In genomic region chr16:85302018-85302847, GRCh38 we compare ENCODE assay signal across 1 cellular context.
A peak's percentile ranks its signal among the peaks of the same experiment; 100 is the strongest.
TF ChIP-seq lines count a peak whose summit lies in the region.

No MANE protein-coding gene starts in this region.

TF ChIP-seq in K562, 482 proteins besides CTCF, POLR2A, EP300 and RAD21 (continued from another document and continues in another):
- TF ChIP-seq, protein P1, sequence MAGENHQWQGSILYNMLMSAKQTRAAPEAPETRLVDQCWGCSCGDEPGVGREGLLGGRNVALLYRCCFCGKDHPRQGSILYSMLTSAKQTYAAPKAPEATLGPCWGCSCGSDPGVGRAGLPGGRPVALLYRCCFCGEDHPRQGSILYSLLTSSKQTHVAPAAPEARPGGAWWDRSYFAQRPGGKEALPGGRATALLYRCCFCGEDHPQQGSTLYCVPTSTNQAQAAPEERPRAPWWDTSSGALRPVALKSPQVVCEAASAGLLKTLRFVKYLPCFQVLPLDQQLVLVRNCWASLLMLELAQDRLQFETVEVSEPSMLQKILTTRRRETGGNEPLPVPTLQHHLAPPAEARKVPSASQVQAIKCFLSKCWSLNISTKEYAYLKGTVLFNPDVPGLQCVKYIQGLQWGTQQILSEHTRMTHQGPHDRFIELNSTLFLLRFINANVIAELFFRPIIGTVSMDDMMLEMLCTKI (IDR thresholded peaks at IDR 0.05; ENCODE audit: partially characterized antibody) = no peak
- TF ChIP-seq PML (IDR thresholded peaks at IDR 0.05; ENCODE audit: low read length) (peak; percentile 53; the same call in 1 of the 2 replicates), DDX20 (tag; IDR thresholded peaks at IDR 0.05; ENCODE audit: low read depth) (no peak), ARID4B (CRISPR knock-in tag; IDR thresholded peaks at IDR 0.05) (peak; percentile 80), GMEB1 (CRISPR knock-in tag; IDR thresholded peaks at IDR 0.05) (no peak), NR3C1 (CRISPR knock-in tag; IDR thresholded peaks at IDR 0.05) (no peak), ZNF778 (CRISPR knock-in tag; IDR thresholded peaks at IDR 0.05) (no peak), GABPB1 (CRISPR knock-in tag; IDR thresholded peaks at IDR 0.05) (peak; percentile 50; the same call in 1 of the 2 replicates), LARP7 (IDR thresholded peaks at IDR 0.05) (no peak), BMI1 (IDR thresholded peaks at IDR 0.05; ENCODE audit: low read length) (no peak), NR2C2 (CRISPR knock-in tag; IDR thresholded peaks at IDR 0.05) (no peak), NR2C2 (tag; IDR thresholded peaks at IDR 0.05) (no peak), PCBP2 (IDR thresholded peaks at IDR 0.05; ENCODE audit: low read depth, low read length, poor library complexity, severe bottlenecking) (no peak), ZNF764 (CRISPR knock-in tag; IDR thresholded peaks at IDR 0.05; ENCODE audit: low read depth) (no peak), HDAC2 (IDR thresholded peaks at IDR 0.05) (peak; percentile 84; the same call in 1 of the 2 replicates), NONO (IDR thresholded peaks at IDR 0.05; ENCODE audit: low read depth in 2 of 2, low read length in 1 of 2) (no peak), STAT5B (CRISPR knock-in tag; IDR thresholded peaks at IDR 0.05) (no peak), ZNF644 (tag; IDR thresholded peaks at IDR 0.05; ENCODE audit: low read depth) (no peak), POLR2AphosphoS5 (IDR thresholded peaks at IDR 0.05; ENCODE audit: control insufficient read depth, insufficient read depth, low read depth, low read length) (peak; percentile 34; the same call in 1 of the 2 replicates), U2AF1 (optimal IDR thresholded peaks at IDR 0.05; ENCODE audit: low read depth, low read length) (no peak), TRIM24 (IDR thresholded peaks at IDR 0.05) (peak; percentile 48 to 70; a peak in 3 of 4 replicates), JUN (IDR thresholded peaks at IDR 0.05; ENCODE audit: borderline replicate concordance, low read depth, low read length) (peak; percentile 94), JUN (CRISPR knock-in tag; IDR thresholded peaks at IDR 0.05; ENCODE audit: borderline replicate concordance) (peak; percentile 96), ZNF696 (CRISPR knock-in tag; conservative IDR thresholded peaks at IDR 0.05) (no peak), ZNF24 (IDR thresholded peaks at IDR 0.05) (no peak), ZNF740 (CRISPR knock-in tag; IDR thresholded peaks at IDR 0.05) (peak; percentile 100), ZNF740 (tag; IDR thresholded peaks at IDR 0.05) (peak in 1 of 2 experiments; percentile 96; a peak in 2 of 4 replicates), KAT8 (IDR thresholded peaks at IDR 0.05; ENCODE audit: low read depth) (no peak), ZFP1 (CRISPR knock-in tag; IDR thresholded peaks at IDR 0.05) (no peak), HIVEP1 (CRISPR knock-in tag; IDR thresholded peaks at IDR 0.05) (no peak), NFATC3 (IDR thresholded peaks at IDR 0.05) (no peak)
- TF ChIP-seq, protein P2, sequence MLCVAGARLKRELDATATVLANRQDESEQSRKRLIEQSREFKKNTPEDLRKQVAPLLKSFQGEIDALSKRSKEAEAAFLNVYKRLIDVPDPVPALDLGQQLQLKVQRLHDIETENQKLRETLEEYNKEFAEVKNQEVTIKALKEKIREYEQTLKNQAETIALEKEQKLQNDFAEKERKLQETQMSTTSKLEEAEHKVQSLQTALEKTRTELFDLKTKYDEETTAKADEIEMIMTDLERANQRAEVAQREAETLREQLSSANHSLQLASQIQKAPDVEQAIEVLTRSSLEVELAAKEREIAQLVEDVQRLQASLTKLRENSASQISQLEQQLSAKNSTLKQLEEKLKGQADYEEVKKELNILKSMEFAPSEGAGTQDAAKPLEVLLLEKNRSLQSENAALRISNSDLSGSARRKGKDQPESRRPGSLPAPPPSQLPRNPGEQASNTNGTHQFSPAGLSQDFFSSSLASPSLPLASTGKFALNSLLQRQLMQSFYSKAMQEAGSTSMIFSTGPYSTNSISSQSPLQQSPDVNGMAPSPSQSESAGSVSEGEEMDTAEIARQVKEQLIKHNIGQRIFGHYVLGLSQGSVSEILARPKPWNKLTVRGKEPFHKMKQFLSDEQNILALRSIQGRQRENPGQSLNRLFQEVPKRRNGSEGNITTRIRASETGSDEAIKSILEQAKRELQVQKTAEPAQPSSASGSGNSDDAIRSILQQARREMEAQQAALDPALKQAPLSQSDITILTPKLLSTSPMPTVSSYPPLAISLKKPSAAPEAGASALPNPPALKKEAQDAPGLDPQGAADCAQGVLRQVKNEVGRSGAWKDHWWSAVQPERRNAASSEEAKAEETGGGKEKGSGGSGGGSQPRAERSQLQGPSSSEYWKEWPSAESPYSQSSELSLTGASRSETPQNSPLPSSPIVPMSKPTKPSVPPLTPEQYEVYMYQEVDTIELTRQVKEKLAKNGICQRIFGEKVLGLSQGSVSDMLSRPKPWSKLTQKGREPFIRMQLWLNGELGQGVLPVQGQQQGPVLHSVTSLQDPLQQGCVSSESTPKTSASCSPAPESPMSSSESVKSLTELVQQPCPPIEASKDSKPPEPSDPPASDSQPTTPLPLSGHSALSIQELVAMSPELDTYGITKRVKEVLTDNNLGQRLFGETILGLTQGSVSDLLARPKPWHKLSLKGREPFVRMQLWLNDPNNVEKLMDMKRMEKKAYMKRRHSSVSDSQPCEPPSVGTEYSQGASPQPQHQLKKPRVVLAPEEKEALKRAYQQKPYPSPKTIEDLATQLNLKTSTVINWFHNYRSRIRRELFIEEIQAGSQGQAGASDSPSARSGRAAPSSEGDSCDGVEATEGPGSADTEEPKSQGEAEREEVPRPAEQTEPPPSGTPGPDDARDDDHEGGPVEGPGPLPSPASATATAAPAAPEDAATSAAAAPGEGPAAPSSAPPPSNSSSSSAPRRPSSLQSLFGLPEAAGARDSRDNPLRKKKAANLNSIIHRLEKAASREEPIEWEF (CRISPR knock-in tag; IDR thresholded peaks at IDR 0.05) = no peak
- TF ChIP-seq, protein P3, sequence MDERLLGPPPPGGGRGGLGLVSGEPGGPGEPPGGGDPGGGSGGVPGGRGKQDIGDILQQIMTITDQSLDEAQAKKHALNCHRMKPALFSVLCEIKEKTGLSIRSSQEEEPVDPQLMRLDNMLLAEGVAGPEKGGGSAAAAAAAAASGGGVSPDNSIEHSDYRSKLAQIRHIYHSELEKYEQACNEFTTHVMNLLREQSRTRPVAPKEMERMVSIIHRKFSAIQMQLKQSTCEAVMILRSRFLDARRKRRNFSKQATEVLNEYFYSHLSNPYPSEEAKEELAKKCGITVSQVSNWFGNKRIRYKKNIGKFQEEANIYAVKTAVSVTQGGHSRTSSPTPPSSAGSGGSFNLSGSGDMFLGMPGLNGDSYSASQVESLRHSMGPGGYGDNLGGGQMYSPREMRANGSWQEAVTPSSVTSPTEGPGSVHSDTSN (CRISPR knock-in tag; IDR thresholded peaks at IDR 0.05; ENCODE audit: low read depth) = no peak
- TF ChIP-seq, protein P3 (tag; conservative IDR thresholded peaks at IDR 0.05; ENCODE audit: low read depth) = peak; percentile 71
- TF ChIP-seq, protein P4, sequence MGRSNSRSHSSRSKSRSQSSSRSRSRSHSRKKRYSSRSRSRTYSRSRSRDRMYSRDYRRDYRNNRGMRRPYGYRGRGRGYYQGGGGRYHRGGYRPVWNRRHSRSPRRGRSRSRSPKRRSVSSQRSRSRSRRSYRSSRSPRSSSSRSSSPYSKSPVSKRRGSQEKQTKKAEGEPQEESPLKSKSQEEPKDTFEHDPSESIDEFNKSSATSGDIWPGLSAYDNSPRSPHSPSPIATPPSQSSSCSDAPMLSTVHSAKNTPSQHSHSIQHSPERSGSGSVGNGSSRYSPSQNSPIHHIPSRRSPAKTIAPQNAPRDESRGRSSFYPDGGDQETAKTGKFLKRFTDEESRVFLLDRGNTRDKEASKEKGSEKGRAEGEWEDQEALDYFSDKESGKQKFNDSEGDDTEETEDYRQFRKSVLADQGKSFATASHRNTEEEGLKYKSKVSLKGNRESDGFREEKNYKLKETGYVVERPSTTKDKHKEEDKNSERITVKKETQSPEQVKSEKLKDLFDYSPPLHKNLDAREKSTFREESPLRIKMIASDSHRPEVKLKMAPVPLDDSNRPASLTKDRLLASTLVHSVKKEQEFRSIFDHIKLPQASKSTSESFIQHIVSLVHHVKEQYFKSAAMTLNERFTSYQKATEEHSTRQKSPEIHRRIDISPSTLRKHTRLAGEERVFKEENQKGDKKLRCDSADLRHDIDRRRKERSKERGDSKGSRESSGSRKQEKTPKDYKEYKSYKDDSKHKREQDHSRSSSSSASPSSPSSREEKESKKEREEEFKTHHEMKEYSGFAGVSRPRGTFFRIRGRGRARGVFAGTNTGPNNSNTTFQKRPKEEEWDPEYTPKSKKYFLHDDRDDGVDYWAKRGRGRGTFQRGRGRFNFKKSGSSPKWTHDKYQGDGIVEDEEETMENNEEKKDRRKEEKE (IDR thresholded peaks at IDR 0.05; ENCODE audit: borderline replicate concordance in 1 of 2, control insufficient read depth in 1 of 2, low read depth in 2 of 2, low read length in 1 of 2) = no peak
- TF ChIP-seq, protein P5, sequence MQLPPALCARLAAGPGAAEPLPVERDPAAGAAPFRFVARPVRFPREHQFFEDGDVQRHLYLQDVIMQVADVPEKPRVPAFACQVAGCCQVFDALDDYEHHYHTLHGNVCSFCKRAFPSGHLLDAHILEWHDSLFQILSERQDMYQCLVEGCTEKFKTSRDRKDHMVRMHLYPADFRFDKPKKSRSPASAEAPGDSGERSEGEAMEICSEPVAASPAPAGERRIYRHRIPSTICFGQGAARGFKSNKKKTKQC (CRISPR knock-in tag; IDR thresholded peaks at IDR 0.05) = no peak; the same call in 1 of the 2 replicates
